In the genomic region with DNA sequence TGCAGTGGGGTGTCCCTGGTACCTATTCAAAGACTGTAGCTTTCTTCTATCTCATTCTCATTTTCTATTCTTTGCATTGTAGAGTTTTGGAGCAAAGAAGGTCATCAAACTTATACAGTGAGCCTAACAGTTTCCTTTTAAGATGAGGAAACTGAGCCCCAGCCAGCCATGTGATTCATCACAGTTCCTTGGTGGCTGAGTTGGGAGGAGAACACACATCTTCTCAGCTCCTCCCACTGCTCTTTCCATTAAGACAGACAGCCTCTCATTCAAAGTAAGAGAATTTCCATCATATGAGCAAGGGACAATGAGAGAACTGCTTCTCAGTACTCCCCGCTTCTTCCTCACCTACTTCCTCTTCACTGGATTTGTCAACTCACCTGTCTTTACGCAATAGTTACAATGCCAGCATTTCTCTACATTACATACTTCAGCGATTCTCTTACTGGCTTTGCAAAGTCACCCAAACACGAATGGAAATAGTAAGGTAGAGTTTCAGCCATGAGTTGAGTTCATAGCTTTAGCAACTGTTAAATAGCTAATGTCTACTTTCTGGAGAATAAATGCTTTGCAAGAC, we compare ENCODE assay signal across 27 cellular contexts. TPM values are rescaled to one million over a fixed set of nuclear protein-coding genes. Genes with fewer than 3 reads are reported as not detected.
DNase-seq lines count a peak whose midpoint lies in the region; ATAC-seq and TF ChIP-seq lines count a peak whose summit lies in the region.
"Had no signal": no experiment of that assay in that cellular context is flagged by ENCODE, and none has a peak within 500 bp of the region (broad histone marks: within the 10 kb centered on the region; RNA-seq: fewer than 3 reads in every experiment).

No MANE protein-coding gene starts in this region.

- peak overlapping the region; percentile 79 for H3K4me3 Mint-ChIP-seq in activated T-cell treated with anti-CD3 and anti-CD28 coated beads, Interleukin-2, amount 50 U/mL, for 4 hours
- H3K4me3 Mint-ChIP-seq in GM23338 (no peak overlapping the region), memory B cell (no peak overlapping the region)
- peak overlapping the region; percentile 38 for H3K4me3 Mint-ChIP-seq in activated T-helper 2 cell treated with anti-CD3 and anti-CD28 coated beads, Interferon-gamma antibody, Interleukin-2, Interleukin-4, amounts not matched to agents 10 μg/mL and 5 μg/mL and 100 μg/mL, durations not matched to agents 14 hours and 24 hours and 36 hours (ENCODE audit: low read depth)
- H3K4me3 Mint-ChIP-seq: CD14-positive monocyte, nephron progenitor cell had no signal

- no peaks in the 10 kb centered on the region for H3K27me3 Mint-ChIP-seq in activated T-cell treated with anti-CD3 and anti-CD28 coated beads, Interleukin-2, amount 50 U/mL, for 4 hours (ENCODE audit: low read depth)
- H3K27me3 Mint-ChIP-seq in GM23338 (ENCODE audit: insufficient read depth, low read depth, poor library complexity) (no peaks in the 10 kb centered on the region), memory B cell (no peaks in the 10 kb centered on the region)
- no peaks in the 10 kb centered on the region for H3K27me3 Mint-ChIP-seq in activated T-helper 2 cell treated with anti-CD3 and anti-CD28 coated beads, Interferon-gamma antibody, Interleukin-2, Interleukin-4, amounts not matched to agents 10 μg/mL and 5 μg/mL and 100 μg/mL, durations not matched to agents 14 hours and 24 hours and 36 hours (ENCODE audit: low read depth)

- H3K36me3 Mint-ChIP-seq in activated T-cell treated with anti-CD3 and anti-CD28 coated beads, Interleukin-2, amount 50 U/mL, for 4 hours (ENCODE audit: insufficient read depth) = peaks cover 11% of the 10 kb centered on the region
- H3K36me3 Mint-ChIP-seq in GM23338 (ENCODE audit: low read depth) (no peaks in the 10 kb centered on the region), memory B cell (peaks cover 1% of the 10 kb centered on the region)
- H3K36me3 Mint-ChIP-seq in activated T-helper 2 cell treated with anti-CD3 and anti-CD28 coated beads, Interferon-gamma antibody, Interleukin-2, Interleukin-4, amounts not matched to agents 10 μg/mL and 5 μg/mL and 100 μg/mL, durations not matched to agents 14 hours and 24 hours and 36 hours (ENCODE audit: low read depth) = peaks cover 4% of the 10 kb centered on the region
- H3K36me3 Mint-ChIP-seq: CD14-positive monocyte had no signal

- H3K4me1 ChIP-seq in GM23338 (ENCODE audit: insufficient read depth) (no peaks in the 10 kb centered on the region), mucosa of descending colon (ENCODE audit: low read depth) (no peaks in the 10 kb centered on the region)
- H3K4me1 ChIP-seq: adrenal gland, gastroesophageal sphincter, psoas muscle had no signal

- no peaks in the 10 kb centered on the region for H3K9me3 ChIP-seq in mucosa of descending colon
- H3K9me3 ChIP-seq: adrenal gland, gastroesophageal sphincter, psoas muscle had no signal

- no peaks in the 10 kb centered on the region for H4K20me1 ChIP-seq in GM23338 (replicated peaks; ENCODE audit: insufficient read depth)

- no peaks in the 10 kb centered on the region for H3K79me2 ChIP-seq in GM23338 (replicated peaks; ENCODE audit: insufficient read depth)

- peak; percentile 22 for DNase-seq in activated T-cell treated with anti-CD3 and anti-CD28 coated beads, Interleukin-2, amount 50 U/mL, for 4 hours
- DNase-seq in activated T-cell treated with anti-CD3 and anti-CD28 coated beads, Interleukin-2, amount 50 U/mL, for 48 hours = no peak
- DNase-seq in GM23338 (ENCODE audit: low spot score) = no peak
- DNase-seq in activated T-helper 2 cell treated with anti-CD3 and anti-CD28 coated beads, Interferon-gamma antibody, Interleukin-2, Interleukin-4, amounts not matched to agents 10 μg/mL and 5 μg/mL and 100 μg/mL, durations not matched to agents 14 hours and 24 hours and 36 hours (ENCODE audit: low spot score) = no peak
- no peak for DNase-seq in memory B cell (ENCODE audit: low spot score in 2 of 2)
- no peak for DNase-seq in mucosa of descending colon
- no peak for DNase-seq in NCI-H2081 (lab: John Stamatoyannopoulos, UW)
- DNase-seq: activated CD8-positive, alpha-beta memory T cell treated with anti-CD3 and anti-CD28 coated beads, Interleukin-2, amount 50 U/mL, for 4 hours; adrenal gland; dorsolateral prefrontal cortex; HCEC 1CT; kidney glomerular epithelial cell; mesendoderm; NCI-H1436 treated with DMSO at 0.1 percent for 48 hours; NCI-H2171 treated with DMSO at 0.1 percent for 48 hours; NCI-H526 treated with DMSO at 0.1 percent for 48 hours; nephron progenitor cell; psoas muscle; SHP77 treated with DMSO at 0.1 percent for 48 hours had no signal

- no peak overlapping the region for H3K4me3 ChIP-seq in GM23338
- no peak overlapping the region for H3K4me3 ChIP-seq in mucosa of descending colon
- H3K4me3 ChIP-seq: adrenal gland, dorsolateral prefrontal cortex, gastroesophageal sphincter, GM12878, psoas muscle had no signal

- H3K36me3 ChIP-seq in GM23338 (ENCODE audit: insufficient read depth) (no peaks in the 10 kb centered on the region), mucosa of descending colon (ENCODE audit: low read depth) (no peaks in the 10 kb centered on the region)
- H3K36me3 ChIP-seq: adrenal gland, gastroesophageal sphincter had no signal

- H3K4me2 ChIP-seq in GM23338 = no peak overlapping the region

- TF ChIP-seq CTCF in GM23338 (conservative IDR thresholded peaks at IDR 0.05; ENCODE audit: low read depth in 2 of 2) (no peak), mucosa of descending colon (IDR thresholded peaks at IDR 0.05) (no peak)

- H3K27me3 ChIP-seq in GM23338 (ENCODE audit: insufficient read depth) = no peaks in the 10 kb centered on the region
- H3K27me3 ChIP-seq: adrenal gland had no signal

- 0 out of 2 replicates have a peak, but pooled peaks cover 8% of the 10 kb centered on the region for H3K9me2 ChIP-seq in GM23338 (ENCODE audit: insufficient read depth)

- H3K27ac Mint-ChIP-seq in GM23338 (no peak overlapping the region), memory B cell (peak overlapping the region; percentile 71)
- peak overlapping the region; percentile 36 for H3K27ac Mint-ChIP-seq in activated T-helper 2 cell treated with anti-CD3 and anti-CD28 coated beads, Interferon-gamma antibody, Interleukin-2, Interleukin-4, amounts not matched to agents 10 μg/mL and 5 μg/mL and 100 μg/mL, durations not matched to agents 14 hours and 24 hours and 36 hours
- H3K27ac Mint-ChIP-seq: CD14-positive monocyte, nephron progenitor cell had no signal

- ATAC-seq in activated T-cell treated with anti-CD3 and anti-CD28 coated beads, Interleukin-2, amount 50 U/mL, for 4 hours = peak; percentile 48 to 67
- ATAC-seq in GM23338 = no peak
- ATAC-seq in memory B cell (ENCODE audit: low read depth) = no peak
- ATAC-seq in mucosa of descending colon = no peak
- no peak for ATAC-seq in HG02763 (IDR thresholded peaks at IDR 0.05; ENCODE audit: unreplicated experiment)
- ATAC-seq: gastroesophageal sphincter, GM12878 had no signal

- peaks cover 29% of the 10 kb centered on the region for H3K4me1 Mint-ChIP-seq in activated T-cell treated with anti-CD3 and anti-CD28 coated beads, Interleukin-2, amount 50 U/mL, for 4 hours (ENCODE audit: low read depth)
- H3K4me1 Mint-ChIP-seq in GM23338 = no peaks in the 10 kb centered on the region
- peaks cover 38% of the 10 kb centered on the region for H3K4me1 Mint-ChIP-seq in activated T-helper 2 cell treated with anti-CD3 and anti-CD28 coated beads, Interferon-gamma antibody, Interleukin-2, Interleukin-4, amounts not matched to agents 10 μg/mL and 5 μg/mL and 100 μg/mL, durations not matched to agents 14 hours and 24 hours and 36 hours (ENCODE audit: low read depth)
- peaks cover 5% of the 10 kb centered on the region for H3K4me1 Mint-ChIP-seq in memory B cell
- H3K4me1 Mint-ChIP-seq: CD14-positive monocyte, nephron progenitor cell had no signal

- H3K27ac ChIP-seq in GM23338 (ENCODE audit: low read depth) = no peak overlapping the region
- H3K27ac ChIP-seq: adrenal gland, dorsolateral prefrontal cortex, gastroesophageal sphincter, psoas muscle, VCaP had no signal

- no peaks in the 10 kb centered on the region for H3F3A ChIP-seq in GM23338 (replicated peaks; ENCODE audit: low read depth)

- H2AFZ ChIP-seq in GM23338 = peak overlapping the region; percentile 87

- no peaks in the 10 kb centered on the region for H3K9me3 Mint-ChIP-seq in activated T-cell treated with anti-CD3 and anti-CD28 coated beads, Interleukin-2, amount 50 U/mL, for 4 hours
- no peaks in the 10 kb centered on the region for H3K9me3 Mint-ChIP-seq in GM23338
- H3K9me3 Mint-ChIP-seq in activated T-helper 2 cell treated with anti-CD3 and anti-CD28 coated beads, Interferon-gamma antibody, Interleukin-2, Interleukin-4, amounts not matched to agents 10 μg/mL and 5 μg/mL and 100 μg/mL, durations not matched to agents 14 hours and 24 hours and 36 hours = no peaks in the 10 kb centered on the region
- H3K9me3 Mint-ChIP-seq in memory B cell = no peaks in the 10 kb centered on the region
- H3K9me3 Mint-ChIP-seq: CD14-positive monocyte, nephron progenitor cell had no signal

- intact Hi-C loops in activated T-helper 2 cell treated with anti-CD3 and anti-CD28 coated beads, Interferon-gamma antibody, Interleukin-2, Interleukin-4, amounts not matched to agents 10 μg/mL and 5 μg/mL and 100 μg/mL, durations not matched to agents 14 hours and 24 hours and 36 hours (cut with micrococcal nuclease) = loop anchor here (1.0 to 10.0 kb wide), 4 partner anchors 21 to 803 kb away; no protein-coding TSS in a partner anchor
- intact Hi-C loops in mucosa of descending colon (cut with DNase I, micrococcal nuclease) = no loop called here

TF ChIP-seq in GM23338, 12 proteins besides CTCF, POLR2A, EP300 and RAD21 (continues in another document):
- no peak for TF ChIP-seq CREB1 (CRISPR knock-in tag; IDR thresholded peaks at IDR 0.05; ENCODE audit: low read depth)

RNA-seq across cellular contexts. Expression of gene IFNG, which starts 2.2 kb away (rescaled TPM):
- total RNA-seq in activated T-cell treated with anti-CD3 and anti-CD28 coated beads, Interleukin-2, amount 50 U/mL, for 4 hours = 100 to 1,000 TPM in 2 of 3 donors, 10 to 100 TPM in 1; 61.8 to 920 (median 807) TPM
- total RNA-seq in GM23338 (2014; rRNA removed; shearing (Covaris generic)) = not detected in 2 replicates
- not detected in 2 replicates for polyA plus RNA-seq in GM23338 (2016; fragmentation: Nextera tagmentation; extraction: Ambion mirVana)
- total RNA-seq in activated T-helper 2 cell treated with anti-CD3 and anti-CD28 coated beads, Interferon-gamma antibody, Interleukin-2, Interleukin-4, amounts not matched to agents 10 μg/mL and 5 μg/mL and 100 μg/mL, durations not matched to agents 14 hours and 24 hours and 36 hours = 46.0 and 46.3 TPM in 2 replicates
- total RNA-seq in mucosa of descending colon = not detected
- total RNA-seq: cardiac septum, gastroesophageal sphincter, OCI-LY7, psoas muscle had no signal
- polyA plus RNA-seq: CD14-positive monocyte, esophagus, psoas muscle had no signal

Comparison
In these comparisons a context has a peak if more than half of its experiments do, and no peak if none do; other contexts are left out.
1. ATAC-seq: peak in activated T-cell treated with anti-CD3 and anti-CD28 coated beads, Interleukin-2, amount 50 U/mL, for 4 hours (2 of 2); none in GM23338 (single experiment), memory B cell (single experiment), mucosa of descending colon (single experiment) and HG02763 (single experiment).
2. H3K4me3 Mint-ChIP-seq: peak in activated T-cell treated with anti-CD3 and anti-CD28 coated beads, Interleukin-2, amount 50 U/mL, for 4 hours (single experiment) and activated T-helper 2 cell treated with anti-CD3 and anti-CD28 coated beads, Interferon-gamma antibody, Interleukin-2, Interleukin-4, amounts not matched to agents 10 μg/mL and 5 μg/mL and 100 μg/mL, durations not matched to agents 14 hours and 24 hours and 36 hours (single experiment); none in GM23338 (single experiment) and memory B cell (single experiment).
3. RNA of gene IFNG, which starts 2.2 kb away (total RNA-seq): 61.8 to 920 TPM in activated T-cell treated with anti-CD3 and anti-CD28 coated beads, Interleukin-2, amount 50 U/mL, for 4 hours and 46.0 to 46.3 TPM in activated T-helper 2 cell treated with anti-CD3 and anti-CD28 coated beads, Interferon-gamma antibody, Interleukin-2, Interleukin-4, amounts not matched to agents 10 μg/mL and 5 μg/mL and 100 μg/mL, durations not matched to agents 14 hours and 24 hours and 36 hours; not detected in GM23338 and not detected in mucosa of descending colon; every median in the first group is over 10 times any median in the second.